1 cellular context compared by ENCODE assay signal in genomic region chr22:39936523-39937145, GRCh38.
TF ChIP-seq lines count a peak whose summit lies in the region.

No MANE protein-coding gene starts in this region.

TF ChIP-seq in K562, 482 proteins besides CTCF, POLR2A, EP300 and RAD21:
- TF ChIP-seq SMAD4 (CRISPR knock-in tag; conservative IDR thresholded peaks at IDR 0.05), result peak; percentile 56
- no peak for TF ChIP-seq ZNF740 (CRISPR knock-in tag; IDR thresholded peaks at IDR 0.05)
- TF ChIP-seq ZNF740 (tag; IDR thresholded peaks at IDR 0.05), result 0 out of 4 replicates have a peak, but pooled peaks of 1 of the 2 experiments have one; percentile 30
- peak; percentile 52; the same call in 1 of the 2 replicates for TF ChIP-seq SPI1 (IDR thresholded peaks at IDR 0.05; ENCODE audit: borderline replicate concordance, low read depth, low read length)
- TF ChIP-seq ARID1B (IDR thresholded peaks at IDR 0.05), result no peak
- TF ChIP-seq ZNF41 (CRISPR knock-in tag; conservative IDR thresholded peaks at IDR 0.05), result no peak
- no peak for TF ChIP-seq ZNF592 (IDR thresholded peaks at IDR 0.05)
- peak; percentile 22; the same call in 1 of the 2 replicates for TF ChIP-seq HMBOX1 (IDR thresholded peaks at IDR 0.05)
- TF ChIP-seq ZNF124 (CRISPR knock-in tag; IDR thresholded peaks at IDR 0.05), result no peak
